In the genomic region with DNA sequence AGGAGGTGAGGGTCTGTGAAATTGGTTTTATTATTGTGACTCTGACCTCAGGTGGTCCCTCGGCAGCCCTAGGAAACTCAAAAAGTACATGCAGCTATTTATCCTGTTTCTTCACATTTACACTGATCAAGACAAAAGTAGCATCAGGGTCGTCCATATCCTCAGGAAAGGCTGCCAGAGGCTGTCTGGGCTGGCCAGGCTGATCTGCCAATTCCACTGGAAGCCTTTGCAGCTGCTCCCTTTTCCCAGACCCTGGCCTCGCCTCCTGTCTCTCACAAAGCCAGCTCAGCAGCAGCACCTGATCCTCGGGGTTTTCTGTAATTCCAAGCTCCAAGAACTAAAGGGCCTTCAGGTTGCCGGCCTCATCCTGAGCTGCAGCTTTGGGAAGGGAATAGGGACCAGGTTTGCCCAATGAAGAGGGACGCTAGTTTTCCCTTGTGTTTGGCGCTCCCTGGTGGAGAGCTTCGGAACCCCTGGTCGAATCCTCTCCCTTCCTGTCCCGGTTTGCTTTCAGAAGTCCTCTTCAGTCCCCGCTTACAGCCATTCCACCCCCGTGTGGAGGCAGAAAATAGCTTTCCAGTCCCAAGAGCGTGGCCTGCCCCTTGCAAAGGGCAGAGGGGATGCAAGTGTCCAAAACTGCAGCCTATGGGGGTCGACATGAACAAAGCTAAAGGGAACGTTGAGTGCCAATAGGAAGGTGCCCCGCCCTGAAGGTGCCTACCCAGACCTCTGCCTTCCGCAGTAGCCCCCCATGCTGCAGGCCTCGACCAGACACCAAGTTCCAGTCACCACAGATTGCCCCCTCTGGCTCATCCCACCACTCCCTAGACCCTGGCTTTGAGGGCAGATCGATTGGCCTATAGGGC, we compare ENCODE assay signal across 1 cellular context.
TF ChIP-seq lines count a peak whose summit lies in the region.

No MANE protein-coding gene starts in this region.

TF ChIP-seq in endothelial cell of umbilical vein, 7 proteins besides CTCF, POLR2A, EP300 and RAD21:
- TF ChIP-seq GATA2 (IDR thresholded peaks at IDR 0.05; ENCODE audit: insufficient read depth, insufficient read length, low read depth, low read length) (no peak), FOS (IDR thresholded peaks at IDR 0.05; ENCODE audit: borderline replicate concordance, insufficient read depth, low read length) (no peak), EZH2 (IDR thresholded peaks at IDR 0.05; ENCODE audit: borderline replicate concordance, low read depth, low read length, severe bottlenecking) (no peak), MAX (IDR thresholded peaks at IDR 0.05; ENCODE audit: insufficient read depth, insufficient read length) (no peak), MYC (IDR thresholded peaks at IDR 0.05; ENCODE audit: low read depth, low read length) (no peak), POLR2AphosphoS5 (IDR thresholded peaks at IDR 0.05; ENCODE audit: insufficient read depth, low read depth, low read length) (no peak), JUN (IDR thresholded peaks at IDR 0.05; ENCODE audit: borderline replicate concordance, insufficient read depth, insufficient read length, low read depth) (no peak)
